7 cellular contexts compared by ENCODE assay signal in genomic region chr19:41376998-41377365, GRCh38. TPM values are rescaled to one million over a fixed set of nuclear protein-coding genes. Genes with fewer than 3 reads are reported as not detected.
A peak's percentile ranks its signal among the peaks of the same experiment; 100 is the strongest.
DNase-seq lines count a peak whose midpoint lies in the region; ATAC-seq, FAIRE-seq and TF ChIP-seq lines count a peak whose summit lies in the region.
"Had no signal": no experiment of that assay in that cellular context is flagged by ENCODE, and none has a peak within 500 bp of the region (broad histone marks: within the 10 kb centered on the region; RNA-seq: fewer than 3 reads in every experiment).

No MANE protein-coding gene starts in this region.

- DNase-seq in A549 (ENCODE audit: low read depth in 1 of 2, low spot score in 1 of 2) (no peak), left lobe of liver (ENCODE audit: low spot score) (no peak), dermis blood vessel endothelial cell (no peak), dedifferentiated amniotic fluid mesenchymal stem cell (ENCODE audit: extremely low spot score) (no peak), urothelium cell line (ENCODE audit: low spot score) (no peak)
- peak in 1 of 2 donors; percentile 11 for DNase-seq in activated T-cell treated with anti-CD3 and anti-CD28 coated beads, Interleukin-2, amount 50 U/mL, for 72 hours
- DNase-seq: NCI-H510A had no signal

- POLR2A ChIA-PET in A549 (lab: Yijun Ruan, JAX): interaction anchor here (0.5 to 1.3 kb wide), 3 partner anchors 13 to 190 kb away, joined by 3 to 4 read pairs (median 3); partner anchors contain the start of gene B9D2

- no peak overlapping the region for H3K27ac Mint-ChIP-seq in activated T-cell treated with anti-CD3 and anti-CD28 coated beads, Interleukin-2, amount 50 U/mL, for 72 hours

- no peaks in the 10 kb centered on the region for H3K9me3 Mint-ChIP-seq in activated T-cell treated with anti-CD3 and anti-CD28 coated beads, Interleukin-2, amount 50 U/mL, for 72 hours

- H3K4me3 Mint-ChIP-seq in activated T-cell treated with anti-CD3 and anti-CD28 coated beads, Interleukin-2, amount 50 U/mL, for 72 hours: peak overlapping the region; percentile 51 to 66

- peak overlapping the region; percentile 44; the same call in 1 of the 3 replicates for H3K4me3 ChIP-seq in A549

- WGBS in A549 (ENCODE audit: missing lambda C conversion rate): 89% methylated on average over 8 of the region's 8 CpGs

- H3K4me1 Mint-ChIP-seq in activated T-cell treated with anti-CD3 and anti-CD28 coated beads, Interleukin-2, amount 50 U/mL, for 72 hours (ENCODE audit: low read depth): peaks cover 15% of the 10 kb centered on the region

- H3K9me3 ChIP-seq in A549: no peaks in the 10 kb centered on the region

- peaks cover 18% of the 10 kb centered on the region for H3K4me1 ChIP-seq in A549

- CTCF ChIA-PET in A549 (lab: Yijun Ruan, JAX): interaction anchor here (0.6 to 7.6 kb wide), 10 partner anchors 9 to 709 kb away, joined by 3 to 37 read pairs (median 4); partner anchors contain the start of gene B9D2

- peak overlapping the region in 1 of 2 experiments; percentile 74; a peak in 4 of 6 replicates for H3K27ac ChIP-seq in A549

- peak; percentile 35 to 47 for ATAC-seq in A549
- ATAC-seq in activated T-cell treated with anti-CD3 and anti-CD28 coated beads, Interleukin-2, amount 50 U/mL, for 72 hours (replicated peaks in 1 of 2): peak; percentile 45 to 62
- peak; percentile 26 for ATAC-seq in left lobe of liver

- H3K27me3 Mint-ChIP-seq in activated T-cell treated with anti-CD3 and anti-CD28 coated beads, Interleukin-2, amount 50 U/mL, for 72 hours (ENCODE audit: low read depth): no peaks in the 10 kb centered on the region

- H3K36me3 Mint-ChIP-seq in activated T-cell treated with anti-CD3 and anti-CD28 coated beads, Interleukin-2, amount 50 U/mL, for 72 hours (ENCODE audit: insufficient read depth in 2 of 2): no peaks in the 10 kb centered on the region

- H3K4me2 ChIP-seq in A549: peak overlapping the region; percentile 79

- TF ChIP-seq RAD21 in A549 (conservative IDR thresholded peaks at IDR 0.05 in 1 of 2, IDR thresholded peaks at IDR 0.05 in 1 of 2): no peak

- no peak for TF ChIP-seq EP300 in A549 (IDR thresholded peaks at IDR 0.05)

- TF ChIP-seq POLR2A in A549 (IDR thresholded peaks at IDR 0.05; ENCODE audit: low read length): no peak

- FAIRE-seq in A549 (lab: Jason Lieb, UNC) (no peak), urothelium cell line (lab: Jason Lieb, UNC) (no peak)

- TF ChIP-seq CTCF in A549 (IDR thresholded peaks at IDR 0.05): no peak

TF ChIP-seq in A549, 52 proteins besides CTCF, POLR2A, EP300 and RAD21:
- TF ChIP-seq ELK1 (IDR thresholded peaks at IDR 0.05; ENCODE audit: low read depth, low read length) (no peak), HOXA7 (CRISPR knock-in tag; IDR thresholded peaks at IDR 0.05) (no peak), HOXB5 (CRISPR knock-in tag; IDR thresholded peaks at IDR 0.05) (no peak), JUNB (IDR thresholded peaks at IDR 0.05) (no peak), HMGXB4 (CRISPR knock-in tag; IDR thresholded peaks at IDR 0.05; ENCODE audit: borderline replicate concordance) (no peak), FOSB (CRISPR knock-in tag; IDR thresholded peaks at IDR 0.05) (no peak), ZSCAN20 (CRISPR knock-in tag; IDR thresholded peaks at IDR 0.05) (no peak), KDM1A (IDR thresholded peaks at IDR 0.05; ENCODE audit: low read depth) (no peak), HOXB13 (CRISPR knock-in tag; IDR thresholded peaks at IDR 0.05; ENCODE audit: low read depth) (no peak), EHMT2 (IDR thresholded peaks at IDR 0.05; ENCODE audit: low read depth) (no peak), PHF8 (IDR thresholded peaks at IDR 0.05; ENCODE audit: borderline replicate concordance, low read depth) (no peak)

RNA-seq across cellular contexts. Expression of gene TMEM91, which starts 0.6 kb away (rescaled TPM):
- polyA plus RNA-seq in A549 (2011; rRNA removed) (5.2 and 6.8 TPM in 2 replicates), A549 (2017; fragmentation: RNase III; extraction: RNeasy Plus Mini Kit Qiagen cat#74134 plus additional on column Dnase treatment) (3.7 to 4.6 TPM (median 4.0 TPM) in 3 replicates)
- 3.8 and 4.8 TPM in 2 replicates for polyA plus RNA-seq in A549 (2012; cell fraction: cytosol; rRNA removed)
- polyA plus RNA-seq in A549 (2012; cell fraction: nucleus; rRNA removed): 42.0 and 58.0 TPM in 2 replicates
- 15.4 and 20.2 TPM in 2 replicates for polyA minus RNA-seq in A549 (2011; rRNA and poly(A)+ RNA removed)
- 10 to 100 TPM; 12.3 to 12.8 TPM for total RNA-seq in activated T-cell treated with anti-CD3 and anti-CD28 coated beads, Interleukin-2, amount 50 U/mL, for 72 hours
- total RNA-seq in left lobe of liver (3.1 TPM), dermis blood vessel endothelial cell (4.7 and 9.2 TPM in 2 replicates)

RNA-seq across cellular contexts. Expression of gene B9D2, which starts 13.0 kb away (rescaled TPM):
- polyA plus RNA-seq in A549 (2011; rRNA removed) (17.5 and 19.6 TPM in 2 replicates), A549 (2017; fragmentation: RNase III; extraction: RNeasy Plus Mini Kit Qiagen cat#74134 plus additional on column Dnase treatment) (22.5 to 26.1 TPM (median 24.4 TPM) in 3 replicates)
- 45.5 and 46.6 TPM in 2 replicates for polyA plus RNA-seq in A549 (2012; cell fraction: cytosol; rRNA removed)
- 36.9 and 40.6 TPM in 2 replicates for polyA plus RNA-seq in A549 (2012; cell fraction: nucleus; rRNA removed)
- 3.8 and 7.4 TPM in 2 replicates for polyA minus RNA-seq in A549 (2011; rRNA and poly(A)+ RNA removed)
- 1 to 10 TPM; 6.4 to 7.7 TPM for total RNA-seq in activated T-cell treated with anti-CD3 and anti-CD28 coated beads, Interleukin-2, amount 50 U/mL, for 72 hours
- total RNA-seq in left lobe of liver (2.1 TPM), dermis blood vessel endothelial cell (6.8 and 7.9 TPM in 2 replicates)

RNA-seq across cellular contexts. Expression of gene EXOSC5, which starts 20.2 kb away (rescaled TPM):
- 63.7 and 72.3 TPM in 2 replicates for polyA plus RNA-seq in A549 (2011; rRNA removed)
- polyA plus RNA-seq in A549 (2012; cell fraction: cytosol; rRNA removed): 177 and 195 TPM in 2 replicates
- 145 and 165 TPM in 2 replicates for polyA plus RNA-seq in A549 (2012; cell fraction: nucleus; rRNA removed)
- polyA plus RNA-seq in A549 (2017; fragmentation: RNase III; extraction: RNeasy Plus Mini Kit Qiagen cat#74134 plus additional on column Dnase treatment): 99.0 to 109 TPM (median 103 TPM) in 3 replicates
- 17.8 and 26.2 TPM in 2 replicates for polyA minus RNA-seq in A549 (2011; rRNA and poly(A)+ RNA removed)
- 10 to 100 TPM; 30.3 to 30.7 TPM for total RNA-seq in activated T-cell treated with anti-CD3 and anti-CD28 coated beads, Interleukin-2, amount 50 U/mL, for 72 hours
- 13.2 TPM for total RNA-seq in left lobe of liver
- total RNA-seq in dermis blood vessel endothelial cell: 8.8 and 11.9 TPM in 2 replicates

RNA-seq across cellular contexts. Expression of gene BCKDHA, which starts 20.6 kb away (rescaled TPM):
- polyA plus RNA-seq in A549 (2011; rRNA removed): 42.9 and 43.9 TPM in 2 replicates
- polyA plus RNA-seq in A549 (2012; cell fraction: cytosol; rRNA removed): 62.0 and 96.3 TPM in 2 replicates
- polyA plus RNA-seq in A549 (2012; cell fraction: nucleus; rRNA removed): 96.2 and 124 TPM in 2 replicates
- polyA plus RNA-seq in A549 (2017; fragmentation: RNase III; extraction: RNeasy Plus Mini Kit Qiagen cat#74134 plus additional on column Dnase treatment): 39.2 to 46.4 TPM (median 44.4 TPM) in 3 replicates
- 36.4 and 39.4 TPM in 2 replicates for polyA minus RNA-seq in A549 (2011; rRNA and poly(A)+ RNA removed)
- total RNA-seq in activated T-cell treated with anti-CD3 and anti-CD28 coated beads, Interleukin-2, amount 50 U/mL, for 72 hours: 10 to 100 TPM; 18.4 to 21.6 TPM
- total RNA-seq in left lobe of liver: 64.4 TPM
- total RNA-seq in dermis blood vessel endothelial cell: 36.9 and 69.8 TPM in 2 replicates

RNA-seq across cellular contexts. Expression of gene TGFB1, which starts 23.3 kb away (rescaled TPM):
- polyA plus RNA-seq in A549 (2011; rRNA removed) (6.0 and 13.2 TPM in 2 replicates), A549 (2017; fragmentation: RNase III; extraction: RNeasy Plus Mini Kit Qiagen cat#74134 plus additional on column Dnase treatment) (63.4 to 86.4 TPM (median 83.2 TPM) in 3 replicates)
- 21.3 and 30.8 TPM in 2 replicates for polyA plus RNA-seq in A549 (2012; cell fraction: cytosol; rRNA removed)
- 70.8 and 74.9 TPM in 2 replicates for polyA plus RNA-seq in A549 (2012; cell fraction: nucleus; rRNA removed)
- 24.8 and 51.1 TPM in 2 replicates for polyA minus RNA-seq in A549 (2011; rRNA and poly(A)+ RNA removed)
- 10 to 100 TPM; 93.5 to 94.2 TPM for total RNA-seq in activated T-cell treated with anti-CD3 and anti-CD28 coated beads, Interleukin-2, amount 50 U/mL, for 72 hours
- total RNA-seq in left lobe of liver (7.9 TPM), dermis blood vessel endothelial cell (19.4 and 74.5 TPM in 2 replicates)
